Comparison of ENCODE assay signal across 33 cellular contexts in genomic region chr22:44714703-44715350, GRCh38. TPM values are rescaled to one million over a fixed set of nuclear protein-coding genes. Genes with fewer than 3 reads are reported as not detected.
DNase-seq lines count a peak whose midpoint lies in the region; ATAC-seq, FAIRE-seq and TF ChIP-seq lines count a peak whose summit lies in the region.
"Had no signal": no experiment of that assay in that cellular context is flagged by ENCODE, and none has a peak within 500 bp of the region (broad histone marks: within the 10 kb centered on the region; RNA-seq: fewer than 3 reads in every experiment).

No MANE protein-coding gene starts in this region.

- no TSS peak for BruUV-seq in HepG2 (replicated peaks; lab: Mats Ljungman, UMichigan)

- H3K27me3 ChIP-seq in HepG2 (ENCODE audit: control insufficient read depth in 1 of 2, insufficient read depth in 2 of 2, low read length in 2 of 2) (no peaks in the 10 kb centered on the region), breast epithelium (no peaks in the 10 kb centered on the region)
- H3K27me3 ChIP-seq: BE2C, MG63, transverse colon had no signal

- H3K79me2 ChIP-seq in HepG2 (ENCODE audit: insufficient read depth, low read length): peaks cover 4% of the 10 kb centered on the region

- H3K27ac Mint-ChIP-seq in stimulated activated effector memory CD8-positive, alpha-beta T cell treated with anti-CD3 and anti-CD28 coated beads, Interleukin-12 subunit alpha, Interleukin-12 subunit beta, amount 100 ng/mL, for 72 hours: peak overlapping the region; percentile 94
- H3K27ac Mint-ChIP-seq: activated naive CD4-positive, alpha-beta T cell treated with anti-CD3 and anti-CD28 coated beads, Interleukin-2, amount 10 ng/mL, durations not matched to agents 7 days and 5 days; brain; stimulated activated memory B cell treated with anti-CD40 and anti-IgM and Interleukin-4, amounts not matched to agents 10 μg/mL and 1 μg/mL and 100 μg/mL, for 72 hours had no signal

- H3K4me3 Mint-ChIP-seq in stimulated activated effector memory CD8-positive, alpha-beta T cell treated with anti-CD3 and anti-CD28 coated beads, Interleukin-12 subunit alpha, Interleukin-12 subunit beta, amount 100 ng/mL, for 72 hours: peak overlapping the region; percentile 53
- H3K4me3 Mint-ChIP-seq: activated CD8-positive, alpha-beta T cell treated with anti-CD3 and anti-CD28 coated beads for 36 hours; activated naive CD4-positive, alpha-beta T cell treated with anti-CD3 and anti-CD28 coated beads, Interleukin-2, amount 10 ng/mL, durations not matched to agents 7 days and 5 days; brain; neural crest cell; stimulated activated memory B cell treated with anti-CD40 and anti-IgM and Interleukin-4, amounts not matched to agents 10 μg/mL and 1 μg/mL and 100 μg/mL, for 72 hours had no signal

- no peak for TF ChIP-seq CTCF in HepG2 (CRISPR knock-in tag; IDR thresholded peaks at IDR 0.05)
- no peak for TF ChIP-seq CTCF in breast epithelium (IDR thresholded peaks at IDR 0.05)

- no peak for TF ChIP-seq RAD21 in HepG2 (CRISPR knock-in tag; IDR thresholded peaks at IDR 0.05)

- TF ChIP-seq POLR2A in HepG2 (IDR thresholded peaks at IDR 0.05; ENCODE audit: insufficient read depth in 1 of 2, low read depth in 2 of 2, low read length in 2 of 2): no peak
- TF ChIP-seq POLR2A in breast epithelium (IDR thresholded peaks at IDR 0.05): no peak

- POLR2A ChIA-PET in HepG2 (lab: Yijun Ruan, JAX): no interaction called here

- H3K9ac ChIP-seq in HepG2 (ENCODE audit: insufficient read depth, low read depth, low read length): no peak overlapping the region

- DNase-seq in left ventricle myocardium superior (no peak), cardiac septum (ENCODE audit: low spot score) (no peak), SHP77 treated with DMSO at 0.1 percent for 48 hours (lab: John Stamatoyannopoulos, UW) (peak; percentile 27), HepG2 (ENCODE audit: low spot score) (no peak), activated gamma-delta T cell (lab: John Stamatoyannopoulos, UW) (no peak), breast epithelium (ENCODE audit: low spot score in 2 of 2) (no peak)
- DNase-seq in stimulated activated effector memory CD8-positive, alpha-beta T cell treated with anti-CD3 and anti-CD28 coated beads, Interleukin-12 subunit alpha, Interleukin-12 subunit beta, amount 100 ng/mL, for 72 hours (ENCODE audit: low spot score in 2 of 2): no peak
- DNase-seq: ACHN; activated CD4-positive, alpha-beta T cell treated with anti-CD3 and anti-CD28 coated beads for 1 hour; activated CD8-positive, alpha-beta T cell treated with anti-CD3 and anti-CD28 coated beads for 36 hours; activated naive CD4-positive, alpha-beta T cell treated with anti-CD3 and anti-CD28 coated beads, Interleukin-2, amount 10 ng/mL, durations not matched to agents 7 days and 5 days; amniotic stem cell; BE2C; effector CD8-positive, alpha-beta T cell; head of caudate nucleus; KBM-7; mammary epithelial cell; MG63; NCI-H1105; NCI-H187; NCI-H2171; NCI-H510A treated with DMSO at 0.1 percent for 48 hours; PC-3; posterior cingulate gyrus; T-helper 2 cell; transverse colon had no signal

- 88% methylated on average over 11 of the region's 18 CpGs for WGBS in HepG2 (ENCODE audit: low lambda C conversion rate)

- H3K4me1 ChIP-seq in HepG2 (ENCODE audit: insufficient read depth, low read length) (peaks cover 30% of the 10 kb centered on the region), breast epithelium (peaks cover 0 to 5% of the 10 kb centered on the region in 2 donors)
- H3K4me1 ChIP-seq: BE2C had no signal

- H3K4me1 Mint-ChIP-seq in stimulated activated effector memory CD8-positive, alpha-beta T cell treated with anti-CD3 and anti-CD28 coated beads, Interleukin-12 subunit alpha, Interleukin-12 subunit beta, amount 100 ng/mL, for 72 hours: peaks cover 75% of the 10 kb centered on the region
- H3K4me1 Mint-ChIP-seq: neural crest cell had no signal

- FAIRE-seq in HepG2 (lab: Jason Lieb, UNC): no peak
- FAIRE-seq: GM12891, H1 had no signal

- H3K36me3 ChIP-seq in HepG2 (replicated peaks in 1 of 2; ENCODE audit: control insufficient read depth in 1 of 2, insufficient read depth in 2 of 2, low read length in 2 of 2): peaks cover 3 to 27% of the 10 kb centered on the region in 2 experiments; a peak in 4 of 5 replicates
- H3K36me3 ChIP-seq in breast epithelium: no peaks in the 10 kb centered on the region
- H3K36me3 ChIP-seq: BE2C, MG63, transverse colon had no signal

- in situ Hi-C loops in HepG2 (cut with HindIII; ENCODE audit: extremely low pct_ligation_motif_present, low pct_unique_long_range_greater_than_20kb): no loop called here

- no peak overlapping the region for H3K27ac ChIP-seq in HepG2 (ENCODE audit: extremely low read length, insufficient read depth, low read length)
- peak overlapping the region in 1 of 2 donors; percentile 48 for H3K27ac ChIP-seq in breast epithelium
- H3K27ac ChIP-seq: transverse colon had no signal

- H2AFZ ChIP-seq in HepG2 (ENCODE audit: low read length): no peak overlapping the region

- H3K9me3 ChIP-seq in HepG2 (ENCODE audit: low read length) (no peaks in the 10 kb centered on the region), breast epithelium (no peaks in the 10 kb centered on the region)
- H3K9me3 ChIP-seq: BE2C, MG63, transverse colon had no signal

- H3K36me3 Mint-ChIP-seq in stimulated activated effector memory CD8-positive, alpha-beta T cell treated with anti-CD3 and anti-CD28 coated beads, Interleukin-12 subunit alpha, Interleukin-12 subunit beta, amount 100 ng/mL, for 72 hours: peaks cover 18% of the 10 kb centered on the region
- H3K36me3 Mint-ChIP-seq: activated naive CD4-positive, alpha-beta T cell treated with anti-CD3 and anti-CD28 coated beads, Interleukin-2, amount 10 ng/mL, durations not matched to agents 7 days and 5 days; stimulated activated memory B cell treated with anti-CD40 and anti-IgM and Interleukin-4, amounts not matched to agents 10 μg/mL and 1 μg/mL and 100 μg/mL, for 72 hours had no signal

- no peak for TF ChIP-seq EP300 in HepG2 (IDR thresholded peaks at IDR 0.05; ENCODE audit: low read depth in 2 of 2, low read length in 2 of 2)
- no peak for TF ChIP-seq EP300 in HepG2 (CRISPR knock-in tag; IDR thresholded peaks at IDR 0.05; ENCODE audit: borderline replicate concordance)

- ATAC-seq in left ventricle myocardium superior (peak; percentile 23), HepG2 (peak; percentile 15; the same call in 2 of the 3 replicates), esophagus mucosa (no peak)
- no peak for ATAC-seq in stimulated activated effector memory CD8-positive, alpha-beta T cell treated with anti-CD3 and anti-CD28 coated beads, Interleukin-12 subunit alpha, Interleukin-12 subunit beta, amount 100 ng/mL, for 72 hours
- ATAC-seq: activated CD8-positive, alpha-beta T cell treated with anti-CD3 and anti-CD28 coated beads for 36 hours; PC-3; stimulated activated memory B cell treated with anti-CD40 and anti-IgM and Interleukin-4, amounts not matched to agents 10 μg/mL and 1 μg/mL and 100 μg/mL, for 72 hours had no signal

- peaks cover 5% of the 10 kb centered on the region; the same call in 1 of the 2 replicates for H4K20me1 ChIP-seq in HepG2 (ENCODE audit: insufficient read depth, low read length)

- H3K9me3 Mint-ChIP-seq in stimulated activated effector memory CD8-positive, alpha-beta T cell treated with anti-CD3 and anti-CD28 coated beads, Interleukin-12 subunit alpha, Interleukin-12 subunit beta, amount 100 ng/mL, for 72 hours: no peaks in the 10 kb centered on the region
- H3K9me3 Mint-ChIP-seq: activated CD8-positive, alpha-beta T cell treated with anti-CD3 and anti-CD28 coated beads for 36 hours; activated naive CD4-positive, alpha-beta T cell treated with anti-CD3 and anti-CD28 coated beads, Interleukin-2, amount 10 ng/mL, durations not matched to agents 7 days and 5 days; neural crest cell; stimulated activated memory B cell treated with anti-CD40 and anti-IgM and Interleukin-4, amounts not matched to agents 10 μg/mL and 1 μg/mL and 100 μg/mL, for 72 hours had no signal

- no peak overlapping the region for H3K4me2 ChIP-seq in HepG2 (ENCODE audit: low read depth, low read length)

- no peak overlapping the region for H3K4me3 ChIP-seq in HepG2 (replicated peaks in 1 of 3; ENCODE audit: insufficient read depth in 1 of 3, low read depth in 2 of 3, low read length in 3 of 3)
- H3K4me3 ChIP-seq in breast epithelium: no peak overlapping the region
- H3K4me3 ChIP-seq: MG63, transverse colon had no signal

- intact Hi-C loops in left ventricle myocardium superior (cut with micrococcal nuclease): no loop called here
- intact Hi-C loops in cardiac septum (cut with DNase I): no loop called here
- intact Hi-C loops in HepG2 (cut with micrococcal nuclease; ENCODE audit: unreplicated experiment): no loop called here
- intact Hi-C loops in breast epithelium (cut with DNase I; ENCODE audit: low total_unique reads): loop anchor here (10.0 kb wide), 1 partner anchor 1430 kb away; no protein-coding TSS in a partner anchor

- CTCF ChIA-PET in HepG2 (lab: Yijun Ruan, JAX; ENCODE audit: low intra/inter-chr PET ratio, low total read pairs): no interaction called here

RNA-seq across cellular contexts. Expression of gene PRR5, which starts 12.8 kb away (rescaled TPM):
- total RNA-seq in left ventricle myocardium superior (2.9 TPM), cardiac septum (3.2 TPM), HepG2 (2016; rRNA removed; fragmentation: Illumina TruSeq; extraction: Trizol) (19.4 and 27.5 TPM in 2 replicates), esophagus mucosa (11.1 TPM), breast epithelium (10 to 100 TPM; 23.7 to 39.5 (median 29.5) TPM)
- total RNA-seq in HepG2 (2016; cell fraction: cytosol; rRNA removed; fragmentation: Illumina TruSeq; extraction: Trizol; ENCODE audit: low read depth): 11.8 and 14.1 TPM in 2 replicates
- 18.0 and 27.8 TPM in 2 replicates for total RNA-seq in HepG2 (2016; cell fraction: insoluble cytoplasmic fraction; rRNA removed; fragmentation: Illumina TruSeq; extraction: Trizol)
- 20.5 and 24.3 TPM in 2 replicates for total RNA-seq in HepG2 (2016; cell fraction: membrane; rRNA removed; fragmentation: Illumina TruSeq; extraction: Trizol)
- 29.0 and 30.8 TPM in 2 replicates for total RNA-seq in HepG2 (2016; cell fraction: nucleus; rRNA removed; fragmentation: Illumina TruSeq; extraction: Trizol)
- 11.6 and 14.2 TPM in 2 replicates for polyA plus RNA-seq in HepG2 (2011; rRNA removed)
- 10.6 and 15.7 TPM in 2 replicates for polyA plus RNA-seq in HepG2 (2011; cell fraction: cytosol; rRNA removed)
- polyA plus RNA-seq in HepG2 (2011; cell fraction: nucleus; rRNA removed): 37.8 and 39.5 TPM in 2 replicates
- 9.0 and 15.0 TPM in 2 replicates for polyA plus RNA-seq in HepG2 (2012)
- polyA plus RNA-seq in HepG2 (2016; cell fraction: cytosol; fragmentation: Illumina TruSeq; extraction: Trizol; ENCODE audit: low read depth): 15.7 and 19.9 TPM in 2 replicates
- polyA plus RNA-seq in HepG2 (2016; cell fraction: insoluble cytoplasmic fraction; fragmentation: Illumina TruSeq; extraction: Trizol; ENCODE audit: low read depth): 27.0 and 28.3 TPM in 2 replicates
- polyA plus RNA-seq in HepG2 (2016; cell fraction: membrane; fragmentation: Illumina TruSeq; extraction: Trizol; ENCODE audit: low read depth): 23.3 and 25.4 TPM in 2 replicates
- polyA plus RNA-seq in HepG2 (2016; cell fraction: nucleus; fragmentation: Illumina TruSeq; extraction: Trizol; ENCODE audit: insufficient read depth, low read depth): 52.2 and 53.0 TPM in 2 replicates
- polyA minus RNA-seq in HepG2 (2011; rRNA and poly(A)+ RNA removed; ENCODE audit: low replicate concordance): 23.9 and 28.6 TPM in 2 replicates
- 6.8 and 9.5 TPM in 2 replicates for polyA minus RNA-seq in HepG2 (2011; cell fraction: cytosol; rRNA and poly(A)+ RNA removed)
- 24.1 and 24.2 TPM in 2 replicates for polyA minus RNA-seq in HepG2 (2011; cell fraction: nucleus; rRNA and poly(A)+ RNA removed)

RNA-seq across cellular contexts. Expression of gene ARHGAP8, which starts 37.5 kb away (rescaled TPM):
- not detected for total RNA-seq in left ventricle myocardium superior
- total RNA-seq in cardiac septum: 0.19 TPM
- total RNA-seq in HepG2 (2016; rRNA removed; fragmentation: Illumina TruSeq; extraction: Trizol): 0.07 and 0.17 TPM in 2 replicates
- total RNA-seq in HepG2 (2016; cell fraction: cytosol; rRNA removed; fragmentation: Illumina TruSeq; extraction: Trizol; ENCODE audit: low read depth): 0.20 TPM in 1 of 2 replicates, not detected in the other
- 0.11 TPM in 1 of 2 replicates, not detected in the other for total RNA-seq in HepG2 (2016; cell fraction: insoluble cytoplasmic fraction; rRNA removed; fragmentation: Illumina TruSeq; extraction: Trizol)
- 0.25 and 0.45 TPM in 2 replicates for total RNA-seq in HepG2 (2016; cell fraction: membrane; rRNA removed; fragmentation: Illumina TruSeq; extraction: Trizol)
- total RNA-seq in HepG2 (2016; cell fraction: nucleus; rRNA removed; fragmentation: Illumina TruSeq; extraction: Trizol): not detected in 2 replicates
- 0.72 TPM in 1 of 2 replicates, not detected in the other for polyA plus RNA-seq in HepG2 (2011; rRNA removed)
- 0.05 TPM in 1 of 2 replicates, not detected in the other for polyA plus RNA-seq in HepG2 (2011; cell fraction: cytosol; rRNA removed)
- polyA plus RNA-seq in HepG2 (2011; cell fraction: nucleus; rRNA removed): 0.09 TPM in 1 of 2 replicates, not detected in the other
- not detected in 2 replicates for polyA plus RNA-seq in HepG2 (2012)
- polyA plus RNA-seq in HepG2 (2016; cell fraction: cytosol; fragmentation: Illumina TruSeq; extraction: Trizol; ENCODE audit: low read depth): 0.15 TPM in 1 of 2 replicates, not detected in the other
- 0.32 TPM in 1 of 2 replicates, not detected in the other for polyA plus RNA-seq in HepG2 (2016; cell fraction: insoluble cytoplasmic fraction; fragmentation: Illumina TruSeq; extraction: Trizol; ENCODE audit: low read depth)
- polyA plus RNA-seq in HepG2 (2016; cell fraction: membrane; fragmentation: Illumina TruSeq; extraction: Trizol; ENCODE audit: low read depth): 0.06 TPM in 1 of 2 replicates, not detected in the other
- polyA plus RNA-seq in HepG2 (2016; cell fraction: nucleus; fragmentation: Illumina TruSeq; extraction: Trizol; ENCODE audit: insufficient read depth, low read depth): not detected in 2 replicates
- polyA minus RNA-seq in HepG2 (2011; rRNA and poly(A)+ RNA removed; ENCODE audit: low replicate concordance): 0.08 and 0.91 TPM in 2 replicates
- not detected in 2 replicates for polyA minus RNA-seq in HepG2 (2011; cell fraction: cytosol; rRNA and poly(A)+ RNA removed)
- not detected in 2 replicates for polyA minus RNA-seq in HepG2 (2011; cell fraction: nucleus; rRNA and poly(A)+ RNA removed)
- 8.9 TPM for total RNA-seq in esophagus mucosa
- 10 to 100 TPM in 2 of 3 donors, 1 to 10 TPM in 1; 9.8 to 39.4 (median 32.4) TPM for total RNA-seq in breast epithelium
- total RNA-seq: HT1080 had no signal

Comparison
In these comparisons a context has a peak if more than half of its experiments do, and no peak if none do; other contexts are left out.
1. ATAC-seq: peak in left ventricle myocardium superior (single experiment) and HepG2 (single experiment); none in stimulated activated effector memory CD8-positive, alpha-beta T cell treated with anti-CD3 and anti-CD28 coated beads, Interleukin-12 subunit alpha, Interleukin-12 subunit beta, amount 100 ng/mL, for 72 hours (single experiment) and esophagus mucosa (single experiment).